14 cellular contexts compared by ENCODE assay signal in genomic region chr7:30549933-30550493, GRCh38. TPM values are rescaled to one million over a fixed set of nuclear protein-coding genes. Genes with fewer than 3 reads are reported as not detected.
DNase-seq lines count a peak whose midpoint lies in the region; ATAC-seq and TF ChIP-seq lines count a peak whose summit lies in the region.
"Had no signal": no experiment of that assay in that cellular context is flagged by ENCODE, and none has a peak within 500 bp of the region (broad histone marks: within the 10 kb centered on the region; RNA-seq: fewer than 3 reads in every experiment).

No MANE protein-coding gene starts in this region.

- ATAC-seq in heart left ventricle (peak; percentile 29 to 82 (median 48)), Right ventricle myocardium inferior (no peak), HG02870 (IDR thresholded peaks at IDR 0.05; ENCODE audit: unreplicated experiment) (no peak), HG02610 (IDR thresholded peaks at IDR 0.05; ENCODE audit: unreplicated experiment) (no peak)

- H3K36me3 ChIP-seq in heart left ventricle (peaks cover 0 to 26% (median 4%) of the 10 kb centered on the region in 9 donors), hepatocyte (replicated peaks; ENCODE audit: insufficient read depth, low read depth) (no peaks in the 10 kb centered on the region), vagina (no peaks in the 10 kb centered on the region)
- H3K36me3 ChIP-seq: BLaER1, right lobe of liver had no signal

- H3K27ac ChIP-seq in heart left ventricle = peak overlapping the region in 11 of 12 donors; percentile 40 to 86 (median 68)
- H3K27ac ChIP-seq in hepatocyte = peak overlapping the region; percentile 80
- peak overlapping the region; percentile 58 for H3K27ac ChIP-seq in vagina

- no peak for TF ChIP-seq CTCF in heart left ventricle (IDR thresholded peaks at IDR 0.05)
- no peak for TF ChIP-seq CTCF in brain (conservative IDR thresholded peaks at IDR 0.05)
- no peak for TF ChIP-seq CTCF in hepatocyte (IDR thresholded peaks at IDR 0.05; ENCODE audit: poor library complexity)
- no peak for TF ChIP-seq CTCF in vagina (IDR thresholded peaks at IDR 0.05)

- H3K9me3 Mint-ChIP-seq in brain = peaks cover 0 to 7% (median 0%) of the 10 kb centered on the region in 5 experiments
- H3K9me3 Mint-ChIP-seq: activated T-cell treated with anti-CD3 and anti-CD28 coated beads, Interleukin-2, amount 50 U/mL, for 24 hours had no signal

- peaks cover 20% of the 10 kb centered on the region for H3K36me3 Mint-ChIP-seq in brain

- peak overlapping the region in 4 of 5 experiments; percentile 20 to 68 (median 32) for H3K4me3 Mint-ChIP-seq in brain
- H3K4me3 Mint-ChIP-seq: activated T-cell treated with anti-CD3 and anti-CD28 coated beads, Interleukin-2, amount 50 U/mL, for 24 hours had no signal

- DNase-seq in heart left ventricle (peak in 2 of 5 donors; percentile 43 to 45), Right ventricle myocardium inferior (ENCODE audit: missing footprints) (no peak), hepatocyte (ENCODE audit: low spot score) (no peak), vagina (ENCODE audit: extremely low spot score in 2 of 2) (no peak), NCI-H510A treated with DMSO at 0.1 percent for 48 hours (lab: John Stamatoyannopoulos, UW) (no peak)
- DNase-seq: activated T-cell treated with anti-CD3 and anti-CD28 coated beads, Interleukin-2, amount 50 U/mL, for 24 hours; midbrain; NCI-H1105 treated with DMSO at 0.1 percent for 48 hours; right lobe of liver; T1000 had no signal

- H3K9me2 ChIP-seq in hepatocyte (replicated peaks; ENCODE audit: insufficient read depth) = no peaks in the 10 kb centered on the region

- H3K27me3 ChIP-seq in heart left ventricle (no peaks in the 10 kb centered on the region), hepatocyte (no peaks in the 10 kb centered on the region), vagina (no peaks in the 10 kb centered on the region)
- H3K27me3 ChIP-seq: BLaER1, right lobe of liver had no signal

- H3K4me3 ChIP-seq in heart left ventricle (no peak overlapping the region), hepatocyte (no peak overlapping the region), vagina (no peak overlapping the region)
- H3K4me3 ChIP-seq: BLaER1, right lobe of liver had no signal

- H3K27me3 Mint-ChIP-seq in brain = no peaks in the 10 kb centered on the region
- H3K27me3 Mint-ChIP-seq: activated T-cell treated with anti-CD3 and anti-CD28 coated beads, Interleukin-2, amount 50 U/mL, for 24 hours had no signal

- no peak overlapping the region for H2AFZ ChIP-seq in hepatocyte

- H3K79me2 ChIP-seq in hepatocyte = no peaks in the 10 kb centered on the region

- H3K9me3 ChIP-seq in heart left ventricle = no peaks in the 10 kb centered on the region
- no peaks in the 10 kb centered on the region for H3K9me3 ChIP-seq in hepatocyte (ENCODE audit: low read depth)
- no peaks in the 10 kb centered on the region for H3K9me3 ChIP-seq in vagina
- H3K9me3 ChIP-seq: BLaER1, right lobe of liver had no signal

- H4K20me1 ChIP-seq in hepatocyte (ENCODE audit: insufficient read depth, poor library complexity, severe bottlenecking) = no peaks in the 10 kb centered on the region
- H4K20me1 ChIP-seq: BLaER1 had no signal

- TF ChIP-seq POLR2A in heart left ventricle (IDR thresholded peaks at IDR 0.05) = no peak
- no peak for TF ChIP-seq POLR2A in vagina (IDR thresholded peaks at IDR 0.05)

- H3K27ac Mint-ChIP-seq in brain = peak overlapping the region; percentile 67 to 98 (median 93)
- H3K27ac Mint-ChIP-seq: activated T-cell treated with anti-CD3 and anti-CD28 coated beads, Interleukin-2, amount 50 U/mL, for 24 hours had no signal

- H3K4me1 Mint-ChIP-seq in brain = peaks cover 65% of the 10 kb centered on the region

- no peak overlapping the region for H3K4me2 ChIP-seq in hepatocyte

- WGBS in heart left ventricle, 4 donors = 73 to 81% (median 75%) methylated on average over 7 of the region's 7 CpGs
- WGBS in hepatocyte (ENCODE audit: low lambda C conversion rate, missing lambda C conversion rate) = 83% methylated on average over 7 of the region's 7 CpGs

- intact Hi-C loops in heart left ventricle (cut with DNase I) (loop anchor here in 3 of 10 donors (1.0 to 5.0 kb wide), 3 partner anchors 14 to 273 kb away; no protein-coding TSS in a partner anchor), Right ventricle myocardium inferior (cut with DNase I) (loop anchor here (2.0 kb wide), 1 partner anchor 15 kb away; no protein-coding TSS in a partner anchor), vagina (cut with DNase I) (no loop called here)

- H3K4me1 ChIP-seq in heart left ventricle (peaks cover 3 to 31% (median 14%) of the 10 kb centered on the region in 12 donors), hepatocyte (ENCODE audit: insufficient read depth) (peaks cover 9% of the 10 kb centered on the region), vagina (peaks cover 23% of the 10 kb centered on the region)

RNA-seq across cellular contexts. Expression of gene GARS1, which starts 44.7 kb away (rescaled TPM):
- total RNA-seq in heart left ventricle (10 to 100 TPM; 32.7 to 70.2 (median 47.3) TPM), Right ventricle myocardium inferior (32.3 TPM), hepatocyte (151 and 163 TPM in 2 replicates), vagina (83.7 TPM)
- polyA plus RNA-seq in heart left ventricle (10 to 100 TPM; 48.5 to 96.2 TPM), brain (ENCODE audit: insufficient read depth, low read depth, low replicate concordance) (124 TPM), hepatocyte (111 and 131 TPM in 2 replicates)

RNA-seq across cellular contexts. Expression of gene GGCT, which starts 45.4 kb away (rescaled TPM):
- total RNA-seq in heart left ventricle (10 to 100 TPM; 14.1 to 23.6 (median 17.8) TPM), Right ventricle myocardium inferior (18.9 TPM), hepatocyte (43.4 and 47.2 TPM in 2 replicates), vagina (21.6 TPM)
- polyA plus RNA-seq in heart left ventricle (10 to 100 TPM; 33.2 to 54.3 TPM), brain (ENCODE audit: insufficient read depth, low read depth, low replicate concordance) (49.3 TPM), hepatocyte (46.9 and 55.7 TPM in 2 replicates)

Comparison
In these comparisons a context has a peak if more than half of its experiments do, and no peak if none do; other contexts are left out.
1. ATAC-seq: peak in heart left ventricle (4 of 4); none in Right ventricle myocardium inferior (single experiment), HG02870 (single experiment) and HG02610 (single experiment).
2. Peak in every context shown above with its lines, with median percentiles within 50 percentile points of each other: H3K27ac ChIP-seq.